1 cellular context compared by ENCODE assay signal in the genomic region with DNA sequence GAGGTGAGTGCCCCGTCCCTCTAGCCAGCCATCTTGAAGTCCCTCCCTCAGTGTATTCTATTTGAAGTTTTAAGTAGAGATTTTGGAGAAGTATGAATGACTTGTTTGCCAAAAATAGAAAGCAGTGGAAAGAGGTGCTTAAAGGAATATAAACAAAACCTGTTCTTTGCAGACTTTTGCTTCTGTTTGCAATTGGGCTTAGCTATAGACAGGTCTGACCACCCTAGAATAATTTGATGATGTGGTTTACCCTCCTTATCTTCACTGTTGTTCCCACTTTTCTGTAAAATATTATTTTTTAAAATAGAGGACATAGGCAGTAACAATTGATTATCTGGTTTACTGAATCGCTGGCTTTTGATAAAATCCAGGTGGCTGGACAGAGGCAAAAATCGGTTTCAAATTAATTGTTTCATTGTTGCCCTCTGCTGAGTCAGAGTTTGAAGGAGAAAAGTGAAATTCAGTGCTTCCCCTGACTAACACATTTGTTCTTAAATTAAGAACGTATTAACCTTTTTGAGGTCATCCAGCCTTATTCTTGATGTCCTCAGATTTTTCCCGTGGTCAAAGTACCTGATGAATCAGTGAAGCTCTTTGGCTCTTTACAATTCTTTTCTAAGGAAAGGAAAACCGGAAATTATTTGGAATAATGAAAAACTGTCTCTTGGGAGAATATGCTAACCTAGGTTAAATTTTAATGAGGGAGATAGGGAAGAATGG.
TF ChIP-seq lines count a peak whose summit lies in the region.

No MANE protein-coding gene starts in this region.

TF ChIP-seq in SK-N-SH, 30 proteins besides CTCF, POLR2A, EP300 and RAD21 (continued from another document):
- TF ChIP-seq, protein P1, sequence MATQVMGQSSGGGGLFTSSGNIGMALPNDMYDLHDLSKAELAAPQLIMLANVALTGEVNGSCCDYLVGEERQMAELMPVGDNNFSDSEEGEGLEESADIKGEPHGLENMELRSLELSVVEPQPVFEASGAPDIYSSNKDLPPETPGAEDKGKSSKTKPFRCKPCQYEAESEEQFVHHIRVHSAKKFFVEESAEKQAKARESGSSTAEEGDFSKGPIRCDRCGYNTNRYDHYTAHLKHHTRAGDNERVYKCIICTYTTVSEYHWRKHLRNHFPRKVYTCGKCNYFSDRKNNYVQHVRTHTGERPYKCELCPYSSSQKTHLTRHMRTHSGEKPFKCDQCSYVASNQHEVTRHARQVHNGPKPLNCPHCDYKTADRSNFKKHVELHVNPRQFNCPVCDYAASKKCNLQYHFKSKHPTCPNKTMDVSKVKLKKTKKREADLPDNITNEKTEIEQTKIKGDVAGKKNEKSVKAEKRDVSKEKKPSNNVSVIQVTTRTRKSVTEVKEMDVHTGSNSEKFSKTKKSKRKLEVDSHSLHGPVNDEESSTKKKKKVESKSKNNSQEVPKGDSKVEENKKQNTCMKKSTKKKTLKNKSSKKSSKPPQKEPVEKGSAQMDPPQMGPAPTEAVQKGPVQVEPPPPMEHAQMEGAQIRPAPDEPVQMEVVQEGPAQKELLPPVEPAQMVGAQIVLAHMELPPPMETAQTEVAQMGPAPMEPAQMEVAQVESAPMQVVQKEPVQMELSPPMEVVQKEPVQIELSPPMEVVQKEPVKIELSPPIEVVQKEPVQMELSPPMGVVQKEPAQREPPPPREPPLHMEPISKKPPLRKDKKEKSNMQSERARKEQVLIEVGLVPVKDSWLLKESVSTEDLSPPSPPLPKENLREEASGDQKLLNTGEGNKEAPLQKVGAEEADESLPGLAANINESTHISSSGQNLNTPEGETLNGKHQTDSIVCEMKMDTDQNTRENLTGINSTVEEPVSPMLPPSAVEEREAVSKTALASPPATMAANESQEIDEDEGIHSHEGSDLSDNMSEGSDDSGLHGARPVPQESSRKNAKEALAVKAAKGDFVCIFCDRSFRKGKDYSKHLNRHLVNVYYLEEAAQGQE (IDR thresholded peaks at IDR 0.05; ENCODE audit: low read depth, low read length) = peak; percentile 42; the same call in 1 of the 2 replicates
- TF ChIP-seq CHD2 (IDR thresholded peaks at IDR 0.05; ENCODE audit: low read length, partially characterized antibody) = no peak
- no peak for TF ChIP-seq SMC3 (IDR thresholded peaks at IDR 0.05; ENCODE audit: low read depth, low read length)
- TF ChIP-seq SIN3A (IDR thresholded peaks at IDR 0.05; ENCODE audit: borderline replicate concordance, low read depth, low read length) = no peak
- TF ChIP-seq MAX (IDR thresholded peaks at IDR 0.05; ENCODE audit: low read depth) = no peak
- no peak for TF ChIP-seq GABPA (IDR thresholded peaks at IDR 0.05; ENCODE audit: low read depth)
